20 cellular contexts compared by ENCODE assay signal in genomic region chr13:39054112-39054511, GRCh38.
DNase-seq lines count a peak whose midpoint lies in the region; ATAC-seq, FAIRE-seq and TF ChIP-seq lines count a peak whose summit lies in the region.
"Had no signal": no experiment of that assay in that cellular context is flagged by ENCODE, and none has a peak within 500 bp of the region (broad histone marks: within the 10 kb centered on the region; RNA-seq: fewer than 3 reads in every experiment).

No MANE protein-coding gene starts in this region.

- FAIRE-seq in H54 (lab: Jason Lieb, UNC): no peak

- H3K36me3 Mint-ChIP-seq in stimulated activated memory B cell treated with anti-CD40 and anti-IgM and Interleukin-4, amounts not matched to agents 10 μg/mL and 1 μg/mL and 100 μg/mL, for 72 hours: peaks cover 35% of the 10 kb centered on the region

- H3K27me3 Mint-ChIP-seq in stimulated activated memory B cell treated with anti-CD40 and anti-IgM and Interleukin-4, amounts not matched to agents 10 μg/mL and 1 μg/mL and 100 μg/mL, for 72 hours: no peaks in the 10 kb centered on the region
- H3K27me3 Mint-ChIP-seq: B cell; CD4-positive, alpha-beta memory T cell had no signal

- peak in 2 of 61 donors; percentile 16 to 19 for DNase-seq in caudate nucleus (lab: John Stamatoyannopoulos, UW)
- peak in 3 of 49 donors; percentile 2 to 29 (median 12) for DNase-seq in substantia nigra (lab: John Stamatoyannopoulos, UW)
- no peak for DNase-seq in H54 (ENCODE audit: insufficient read length, low spot score)
- no peak for DNase-seq in KG1 (lab: John Stamatoyannopoulos, UW)
- DNase-seq: Calu3; CD4-positive, alpha-beta memory T cell; H9; NCI-H1092; NCI-H1694; NCI-H2171; NCI-H446; NCI-H82; PC-9; SW 1271 had no signal

- H3K27ac ChIP-seq in caudate nucleus (ENCODE audit: low read depth, low read length) (peak overlapping the region; percentile 46), substantia nigra (ENCODE audit: low read depth, low read length, poor library complexity, severe bottlenecking) (peak overlapping the region; percentile 58)
- H3K27ac ChIP-seq: KMS-11, PC-9, SJSA1 had no signal

- H3K4me1 Mint-ChIP-seq in stimulated activated memory B cell treated with anti-CD40 and anti-IgM and Interleukin-4, amounts not matched to agents 10 μg/mL and 1 μg/mL and 100 μg/mL, for 72 hours: peaks cover 33% of the 10 kb centered on the region

- TF ChIP-seq POLR2A in H54 (IDR thresholded peaks at IDR 0.05; ENCODE audit: low read depth, low read length): no peak

- H3K9me3 Mint-ChIP-seq in stimulated activated memory B cell treated with anti-CD40 and anti-IgM and Interleukin-4, amounts not matched to agents 10 μg/mL and 1 μg/mL and 100 μg/mL, for 72 hours: peaks cover 4% of the 10 kb centered on the region

- no peak overlapping the region for H3K4me3 Mint-ChIP-seq in stimulated activated memory B cell treated with anti-CD40 and anti-IgM and Interleukin-4, amounts not matched to agents 10 μg/mL and 1 μg/mL and 100 μg/mL, for 72 hours
- H3K4me3 Mint-ChIP-seq: B cell; CD4-positive, alpha-beta memory T cell; H9 had no signal

- peak; percentile 44 for ATAC-seq in GM21360 (IDR thresholded peaks at IDR 0.05; ENCODE audit: unreplicated experiment)
- peak; percentile 50 for ATAC-seq in HG03442 (IDR thresholded peaks at IDR 0.05; ENCODE audit: unreplicated experiment)
- ATAC-seq in stimulated activated memory B cell treated with anti-CD40 and anti-IgM and Interleukin-4, amounts not matched to agents 10 μg/mL and 1 μg/mL and 100 μg/mL, for 72 hours: no peak

- H3K27ac Mint-ChIP-seq in stimulated activated memory B cell treated with anti-CD40 and anti-IgM and Interleukin-4, amounts not matched to agents 10 μg/mL and 1 μg/mL and 100 μg/mL, for 72 hours: no peak overlapping the region
- H3K27ac Mint-ChIP-seq: B cell; CD4-positive, alpha-beta memory T cell; H9 had no signal
